ENCODE assay signal across 1 cellular context in the genomic region with DNA sequence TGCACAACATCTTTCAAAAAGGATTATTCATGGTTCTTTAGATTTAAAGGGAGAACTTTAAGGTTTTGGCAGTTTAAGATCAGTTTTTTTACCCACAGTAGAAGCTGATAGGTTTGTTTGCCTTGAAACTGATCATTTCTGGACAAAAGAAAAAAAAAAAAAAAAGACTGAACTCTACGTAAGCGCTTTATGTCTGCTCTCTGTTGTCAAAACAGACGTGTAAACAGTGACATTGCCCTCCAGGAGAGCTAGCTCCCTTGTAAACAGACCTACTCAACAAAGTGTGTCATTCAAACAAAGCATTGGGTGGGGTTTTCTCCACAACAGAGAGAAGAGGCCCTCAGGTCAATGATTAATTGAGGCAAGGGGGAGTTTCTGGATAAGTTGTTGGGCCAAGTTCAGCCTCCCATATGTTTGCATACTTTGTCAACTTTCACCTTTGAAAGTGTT.
A peak's percentile ranks its signal among the peaks of the same experiment; 100 is the strongest.
TF ChIP-seq lines count a peak whose summit lies in the region.

No MANE protein-coding gene starts in this region.

TF ChIP-seq in HepG2, 621 proteins besides CTCF, POLR2A, EP300 and RAD21 (continued from another document and continues in another):
- TF ChIP-seq RCOR2 (CRISPR knock-in tag; IDR thresholded peaks at IDR 0.05) (peak; percentile 65; the same call in 1 of the 2 replicates), ZFP62 (CRISPR knock-in tag; IDR thresholded peaks at IDR 0.05) (no peak), SALL2 (CRISPR knock-in tag; IDR thresholded peaks at IDR 0.05) (no peak), DPF2 (CRISPR knock-in tag; IDR thresholded peaks at IDR 0.05; ENCODE audit: borderline replicate concordance, low read depth) (peak; percentile 37; the same call in 1 of the 2 replicates), JUNB (CRISPR knock-in tag; IDR thresholded peaks at IDR 0.05; ENCODE audit: borderline replicate concordance) (no peak; the same call in 1 of the 2 replicates), NKX3-1 (CRISPR knock-in tag; IDR thresholded peaks at IDR 0.05) (peak; percentile 53; the same call in 1 of the 2 replicates), ZFX (CRISPR knock-in tag; IDR thresholded peaks at IDR 0.05; ENCODE audit: low read depth) (0 out of 2 replicates have a peak, but pooled peaks have one; percentile 15), SP140L (CRISPR knock-in tag; IDR thresholded peaks at IDR 0.05; ENCODE audit: borderline replicate concordance) (peak; percentile 70; the same call in 1 of the 2 replicates), IKZF4 (CRISPR knock-in tag; IDR thresholded peaks at IDR 0.05; ENCODE audit: borderline replicate concordance, low read depth, not compliant biosample characterization) (no peak), ZNF747 (CRISPR knock-in tag; IDR thresholded peaks at IDR 0.05; ENCODE audit: borderline replicate concordance) (peak; percentile 24; the same call in 1 of the 2 replicates), ZSCAN31 (CRISPR knock-in tag; IDR thresholded peaks at IDR 0.05; ENCODE audit: low read depth) (no peak), PPARG (CRISPR knock-in tag; conservative IDR thresholded peaks at IDR 0.05) (peak; percentile 79), FOXO1 (CRISPR knock-in tag; IDR thresholded peaks at IDR 0.05) (peak; percentile 96), ZNF331 (CRISPR knock-in tag; IDR thresholded peaks at IDR 0.05) (peak; percentile 82), ARNT2 (CRISPR knock-in tag; IDR thresholded peaks at IDR 0.05; ENCODE audit: low read depth) (0 out of 2 replicates have a peak, but pooled peaks have one; percentile 39), HNF4A (CRISPR knock-in tag; IDR thresholded peaks at IDR 0.05) (peak; percentile 54), RORA (CRISPR knock-in tag; IDR thresholded peaks at IDR 0.05) (no peak), RFX3 (CRISPR knock-in tag; IDR thresholded peaks at IDR 0.05) (peak; percentile 42; the same call in 1 of the 2 replicates), GTF2F1 (IDR thresholded peaks at IDR 0.05; ENCODE audit: low read length) (no peak), ZBTB38 (CRISPR knock-in tag; IDR thresholded peaks at IDR 0.05) (no peak), HOXD1 (CRISPR knock-in tag; IDR thresholded peaks at IDR 0.05) (peak; percentile 54; the same call in 1 of the 2 replicates), MIER2 (CRISPR knock-in tag; IDR thresholded peaks at IDR 0.05) (0 out of 2 replicates have a peak, but pooled peaks have one; percentile 47), CBFB (CRISPR knock-in tag; IDR thresholded peaks at IDR 0.05) (peak; percentile 95), MED8 (CRISPR knock-in tag; IDR thresholded peaks at IDR 0.05; ENCODE audit: insufficient replicate concordance) (no peak), REL (CRISPR knock-in tag; conservative IDR thresholded peaks at IDR 0.05) (no peak), SIX1 (CRISPR knock-in tag; IDR thresholded peaks at IDR 0.05; ENCODE audit: borderline replicate concordance) (0 out of 2 replicates have a peak, but pooled peaks have one; percentile 45), ZNF326 (CRISPR knock-in tag; IDR thresholded peaks at IDR 0.05; ENCODE audit: borderline replicate concordance) (no peak), TBL1XR1 (IDR thresholded peaks at IDR 0.05; ENCODE audit: borderline replicate concordance, low read length, partially characterized antibody) (peak; percentile 97), TBX3 (IDR thresholded peaks at IDR 0.05; ENCODE audit: borderline replicate concordance) (peak; percentile 86), ZNF501 (CRISPR knock-in tag; IDR thresholded peaks at IDR 0.05) (no peak), ZNF788 (CRISPR knock-in tag; IDR thresholded peaks at IDR 0.05; ENCODE audit: borderline replicate concordance) (no peak; the same call in 1 of the 2 replicates), SNAPC2 (CRISPR knock-in tag; IDR thresholded peaks at IDR 0.05) (0 out of 2 replicates have a peak, but pooled peaks have one; percentile 31), ZFY (CRISPR knock-in tag; IDR thresholded peaks at IDR 0.05) (no peak), ZNF577 (CRISPR knock-in tag; IDR thresholded peaks at IDR 0.05; ENCODE audit: borderline replicate concordance, low read depth) (no peak), CCDC6 (CRISPR knock-in tag; IDR thresholded peaks at IDR 0.05) (peak; percentile 24; the same call in 1 of the 2 replicates)
- TF ChIP-seq, protein P1, sequence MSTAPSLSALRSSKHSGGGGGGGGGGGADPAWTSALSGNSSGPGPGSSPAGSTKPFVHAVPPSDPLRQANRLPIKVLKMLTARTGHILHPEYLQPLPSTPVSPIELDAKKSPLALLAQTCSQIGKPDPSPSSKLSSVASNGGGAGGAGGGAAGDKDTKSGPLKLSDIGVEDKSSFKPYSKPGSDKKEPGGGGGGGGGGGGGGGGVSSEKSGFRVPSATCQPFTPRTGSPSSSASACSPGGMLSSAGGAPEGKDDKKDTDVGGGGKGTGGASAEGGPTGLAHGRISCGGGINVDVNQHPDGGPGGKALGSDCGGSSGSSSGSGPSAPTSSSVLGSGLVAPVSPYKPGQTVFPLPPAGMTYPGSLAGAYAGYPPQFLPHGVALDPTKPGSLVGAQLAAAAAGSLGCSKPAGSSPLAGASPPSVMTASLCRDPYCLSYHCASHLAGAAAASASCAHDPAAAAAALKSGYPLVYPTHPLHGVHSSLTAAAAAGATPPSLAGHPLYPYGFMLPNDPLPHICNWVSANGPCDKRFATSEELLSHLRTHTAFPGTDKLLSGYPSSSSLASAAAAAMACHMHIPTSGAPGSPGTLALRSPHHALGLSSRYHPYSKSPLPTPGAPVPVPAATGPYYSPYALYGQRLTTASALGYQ (CRISPR knock-in tag; IDR thresholded peaks at IDR 0.05): peak; percentile 85; the same call in 1 of the 2 replicates
- TF ChIP-seq, protein P2, sequence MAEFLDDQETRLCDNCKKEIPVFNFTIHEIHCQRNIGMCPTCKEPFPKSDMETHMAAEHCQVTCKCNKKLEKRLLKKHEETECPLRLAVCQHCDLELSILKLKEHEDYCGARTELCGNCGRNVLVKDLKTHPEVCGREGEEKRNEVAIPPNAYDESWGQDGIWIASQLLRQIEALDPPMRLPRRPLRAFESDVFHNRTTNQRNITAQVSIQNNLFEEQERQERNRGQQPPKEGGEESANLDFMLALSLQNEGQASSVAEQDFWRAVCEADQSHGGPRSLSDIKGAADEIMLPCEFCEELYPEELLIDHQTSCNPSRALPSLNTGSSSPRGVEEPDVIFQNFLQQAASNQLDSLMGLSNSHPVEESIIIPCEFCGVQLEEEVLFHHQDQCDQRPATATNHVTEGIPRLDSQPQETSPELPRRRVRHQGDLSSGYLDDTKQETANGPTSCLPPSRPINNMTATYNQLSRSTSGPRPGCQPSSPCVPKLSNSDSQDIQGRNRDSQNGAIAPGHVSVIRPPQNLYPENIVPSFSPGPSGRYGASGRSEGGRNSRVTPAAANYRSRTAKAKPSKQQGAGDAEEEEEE (CRISPR knock-in tag; IDR thresholded peaks at IDR 0.05; ENCODE audit: borderline replicate concordance): no peak
- TF ChIP-seq, protein P3, sequence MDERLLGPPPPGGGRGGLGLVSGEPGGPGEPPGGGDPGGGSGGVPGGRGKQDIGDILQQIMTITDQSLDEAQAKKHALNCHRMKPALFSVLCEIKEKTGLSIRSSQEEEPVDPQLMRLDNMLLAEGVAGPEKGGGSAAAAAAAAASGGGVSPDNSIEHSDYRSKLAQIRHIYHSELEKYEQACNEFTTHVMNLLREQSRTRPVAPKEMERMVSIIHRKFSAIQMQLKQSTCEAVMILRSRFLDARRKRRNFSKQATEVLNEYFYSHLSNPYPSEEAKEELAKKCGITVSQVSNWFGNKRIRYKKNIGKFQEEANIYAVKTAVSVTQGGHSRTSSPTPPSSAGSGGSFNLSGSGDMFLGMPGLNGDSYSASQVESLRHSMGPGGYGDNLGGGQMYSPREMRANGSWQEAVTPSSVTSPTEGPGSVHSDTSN (CRISPR knock-in tag; IDR thresholded peaks at IDR 0.05): peak; percentile 69
- TF ChIP-seq, protein P4, sequence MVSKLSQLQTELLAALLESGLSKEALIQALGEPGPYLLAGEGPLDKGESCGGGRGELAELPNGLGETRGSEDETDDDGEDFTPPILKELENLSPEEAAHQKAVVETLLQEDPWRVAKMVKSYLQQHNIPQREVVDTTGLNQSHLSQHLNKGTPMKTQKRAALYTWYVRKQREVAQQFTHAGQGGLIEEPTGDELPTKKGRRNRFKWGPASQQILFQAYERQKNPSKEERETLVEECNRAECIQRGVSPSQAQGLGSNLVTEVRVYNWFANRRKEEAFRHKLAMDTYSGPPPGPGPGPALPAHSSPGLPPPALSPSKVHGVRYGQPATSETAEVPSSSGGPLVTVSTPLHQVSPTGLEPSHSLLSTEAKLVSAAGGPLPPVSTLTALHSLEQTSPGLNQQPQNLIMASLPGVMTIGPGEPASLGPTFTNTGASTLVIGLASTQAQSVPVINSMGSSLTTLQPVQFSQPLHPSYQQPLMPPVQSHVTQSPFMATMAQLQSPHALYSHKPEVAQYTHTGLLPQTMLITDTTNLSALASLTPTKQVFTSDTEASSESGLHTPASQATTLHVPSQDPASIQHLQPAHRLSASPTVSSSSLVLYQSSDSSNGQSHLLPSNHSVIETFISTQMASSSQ (IDR thresholded peaks at IDR 0.05; ENCODE audit: low read depth): peak; percentile 97
- TF ChIP-seq, protein P4 (CRISPR knock-in tag; IDR thresholded peaks at IDR 0.05; ENCODE audit: borderline replicate concordance): peak; percentile 98
- TF ChIP-seq, protein P5, sequence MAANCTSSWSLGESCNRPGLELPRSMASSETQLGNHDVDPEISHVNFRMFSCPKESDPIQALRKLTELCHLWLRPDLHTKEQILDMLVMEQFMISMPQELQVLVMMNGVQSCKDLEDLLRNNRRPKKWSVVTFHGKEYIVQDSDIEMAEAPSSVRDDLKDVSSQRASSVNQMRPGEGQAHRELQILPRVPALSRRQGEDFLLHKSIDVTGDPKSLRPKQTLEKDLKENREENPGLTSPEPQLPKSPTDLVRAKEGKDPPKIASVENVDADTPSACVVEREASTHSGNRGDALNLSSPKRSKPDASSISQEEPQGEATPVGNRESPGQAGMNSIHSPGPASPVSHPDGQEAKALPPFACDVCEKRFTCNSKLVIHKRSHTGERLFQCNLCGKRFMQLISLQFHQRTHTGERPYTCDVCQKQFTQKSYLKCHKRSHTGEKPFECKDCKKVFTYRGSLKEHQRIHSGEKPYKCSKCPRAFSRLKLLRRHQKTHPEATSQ (CRISPR knock-in tag; IDR thresholded peaks at IDR 0.05; ENCODE audit: borderline replicate concordance): peak; percentile 85; the same call in 1 of the 2 replicates
- TF ChIP-seq, protein P6, sequence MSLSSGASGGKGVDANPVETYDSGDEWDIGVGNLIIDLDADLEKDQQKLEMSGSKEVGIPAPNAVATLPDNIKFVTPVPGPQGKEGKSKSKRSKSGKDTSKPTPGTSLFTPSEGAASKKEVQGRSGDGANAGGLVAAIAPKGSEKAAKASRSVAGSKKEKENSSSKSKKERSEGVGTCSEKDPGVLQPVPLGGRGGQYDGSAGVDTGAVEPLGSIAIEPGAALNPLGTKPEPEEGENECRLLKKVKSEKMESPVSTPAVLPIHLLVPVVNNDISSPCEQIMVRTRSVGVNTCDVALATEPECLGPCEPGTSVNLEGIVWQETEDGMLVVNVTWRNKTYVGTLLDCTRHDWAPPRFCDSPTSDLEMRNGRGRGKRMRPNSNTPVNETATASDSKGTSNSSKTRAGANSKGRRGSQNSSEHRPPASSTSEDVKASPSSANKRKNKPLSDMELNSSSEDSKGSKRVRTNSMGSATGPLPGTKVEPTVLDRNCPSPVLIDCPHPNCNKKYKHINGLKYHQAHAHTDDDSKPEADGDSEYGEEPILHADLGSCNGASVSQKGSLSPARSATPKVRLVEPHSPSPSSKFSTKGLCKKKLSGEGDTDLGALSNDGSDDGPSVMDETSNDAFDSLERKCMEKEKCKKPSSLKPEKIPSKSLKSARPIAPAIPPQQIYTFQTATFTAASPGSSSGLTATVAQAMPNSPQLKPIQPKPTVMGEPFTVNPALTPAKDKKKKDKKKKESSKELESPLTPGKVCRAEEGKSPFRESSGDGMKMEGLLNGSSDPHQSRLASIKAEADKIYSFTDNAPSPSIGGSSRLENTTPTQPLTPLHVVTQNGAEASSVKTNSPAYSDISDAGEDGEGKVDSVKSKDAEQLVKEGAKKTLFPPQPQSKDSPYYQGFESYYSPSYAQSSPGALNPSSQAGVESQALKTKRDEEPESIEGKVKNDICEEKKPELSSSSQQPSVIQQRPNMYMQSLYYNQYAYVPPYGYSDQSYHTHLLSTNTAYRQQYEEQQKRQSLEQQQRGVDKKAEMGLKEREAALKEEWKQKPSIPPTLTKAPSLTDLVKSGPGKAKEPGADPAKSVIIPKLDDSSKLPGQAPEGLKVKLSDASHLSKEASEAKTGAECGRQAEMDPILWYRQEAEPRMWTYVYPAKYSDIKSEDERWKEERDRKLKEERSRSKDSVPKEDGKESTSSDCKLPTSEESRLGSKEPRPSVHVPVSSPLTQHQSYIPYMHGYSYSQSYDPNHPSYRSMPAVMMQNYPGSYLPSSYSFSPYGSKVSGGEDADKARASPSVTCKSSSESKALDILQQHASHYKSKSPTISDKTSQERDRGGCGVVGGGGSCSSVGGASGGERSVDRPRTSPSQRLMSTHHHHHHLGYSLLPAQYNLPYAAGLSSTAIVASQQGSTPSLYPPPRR (CRISPR knock-in tag; IDR thresholded peaks at IDR 0.05; ENCODE audit: borderline replicate concordance): peak; percentile 98
- TF ChIP-seq, protein P7, sequence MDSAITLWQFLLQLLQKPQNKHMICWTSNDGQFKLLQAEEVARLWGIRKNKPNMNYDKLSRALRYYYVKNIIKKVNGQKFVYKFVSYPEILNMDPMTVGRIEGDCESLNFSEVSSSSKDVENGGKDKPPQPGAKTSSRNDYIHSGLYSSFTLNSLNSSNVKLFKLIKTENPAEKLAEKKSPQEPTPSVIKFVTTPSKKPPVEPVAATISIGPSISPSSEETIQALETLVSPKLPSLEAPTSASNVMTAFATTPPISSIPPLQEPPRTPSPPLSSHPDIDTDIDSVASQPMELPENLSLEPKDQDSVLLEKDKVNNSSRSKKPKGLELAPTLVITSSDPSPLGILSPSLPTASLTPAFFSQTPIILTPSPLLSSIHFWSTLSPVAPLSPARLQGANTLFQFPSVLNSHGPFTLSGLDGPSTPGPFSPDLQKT (CRISPR knock-in tag; IDR thresholded peaks at IDR 0.05; ENCODE audit: borderline replicate concordance): no peak
